ENCODE assay signal across 22 cellular contexts in the genomic region with DNA sequence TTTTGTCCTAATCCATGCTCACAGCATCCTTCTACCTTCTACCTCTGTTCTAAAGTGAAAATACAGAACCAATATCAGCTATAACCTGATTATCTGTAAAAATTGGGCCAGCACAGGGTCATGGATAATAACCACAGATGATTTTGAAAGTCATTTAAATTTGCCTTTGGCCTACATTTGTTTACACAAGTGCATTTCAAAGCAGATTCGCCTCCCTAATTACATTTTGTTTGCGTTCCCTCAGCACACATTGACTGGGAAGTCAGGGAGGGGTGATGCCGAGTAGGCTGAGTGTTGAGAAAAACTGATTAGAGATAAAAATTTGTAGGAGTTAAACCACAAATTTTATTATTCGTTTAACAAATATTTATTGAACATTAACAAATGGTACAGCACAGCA. TPM values are rescaled to one million over a fixed set of nuclear protein-coding genes. Genes with fewer than 3 reads are reported as not detected.
DNase-seq lines count a peak whose midpoint lies in the region; TF ChIP-seq lines count a peak whose summit lies in the region.
"Had no signal": no experiment of that assay in that cellular context is flagged by ENCODE, and none has a peak within 500 bp of the region (broad histone marks: within the 10 kb centered on the region; RNA-seq: fewer than 3 reads in every experiment).

No MANE protein-coding gene starts in this region.

- CTCF ChIA-PET in MCF 10A (lab: Yijun Ruan, JAX) = interaction anchor here (0.6 kb wide), 2 partner anchors 81 to 286 kb away, joined by 3 read pairs; no protein-coding TSS in a partner anchor

- POLR2A ChIA-PET in MCF 10A (lab: Yijun Ruan, JAX) = no interaction called here

- BruUV-seq in MCF 10A (replicated peaks; lab: Mats Ljungman, UMichigan) = no TSS peak

- H3K27ac ChIP-seq in VCaP = peak overlapping the region; percentile 84
- H3K27ac ChIP-seq: colonic mucosa, parathyroid adenoma, right lobe of liver had no signal

- peaks cover 24% of the 10 kb centered on the region for H3K27me3 Mint-ChIP-seq in activated T-cell treated with anti-CD3 and anti-CD28 coated beads, Interleukin-2, amount 50 U/mL, for 24 hours
- no peaks in the 10 kb centered on the region for H3K27me3 Mint-ChIP-seq in MCF 10A (ENCODE audit: insufficient read depth, unreplicated experiment)
- peaks cover 3% of the 10 kb centered on the region for H3K27me3 Mint-ChIP-seq in endothelial cell (ENCODE audit: unreplicated experiment)

- H3K9me3 Mint-ChIP-seq in activated T-cell treated with anti-CD3 and anti-CD28 coated beads, Interleukin-2, amount 50 U/mL, for 24 hours = no peaks in the 10 kb centered on the region
- H3K9me3 Mint-ChIP-seq in MCF 10A (ENCODE audit: unreplicated experiment) = no peaks in the 10 kb centered on the region
- no peaks in the 10 kb centered on the region for H3K9me3 Mint-ChIP-seq in endothelial cell (ENCODE audit: unreplicated experiment)
- H3K9me3 Mint-ChIP-seq: CD8-positive, alpha-beta T cell; IgD-negative memory B cell; mesothelial cell of epicardium; nephron had no signal

- no peak overlapping the region for H3K4me3 Mint-ChIP-seq in activated T-cell treated with anti-CD3 and anti-CD28 coated beads, Interleukin-2, amount 50 U/mL, for 24 hours
- H3K4me3 Mint-ChIP-seq in MCF 10A (ENCODE audit: unreplicated experiment) (no peak overlapping the region), endothelial cell (ENCODE audit: unreplicated experiment) (no peak overlapping the region)
- H3K4me3 Mint-ChIP-seq: CD8-positive, alpha-beta T cell; IgD-negative memory B cell; mesothelial cell of epicardium; nephron had no signal

- no peak overlapping the region for H3K27ac Mint-ChIP-seq in activated T-cell treated with anti-CD3 and anti-CD28 coated beads, Interleukin-2, amount 50 U/mL, for 24 hours
- H3K27ac Mint-ChIP-seq in MCF 10A (ENCODE audit: low read depth, unreplicated experiment) (no peak overlapping the region), endothelial cell (ENCODE audit: unreplicated experiment) (no peak overlapping the region)
- H3K27ac Mint-ChIP-seq: CD8-positive, alpha-beta T cell; IgD-negative memory B cell; mesothelial cell of epicardium; nephron had no signal

- H3K36me3 Mint-ChIP-seq in activated T-cell treated with anti-CD3 and anti-CD28 coated beads, Interleukin-2, amount 50 U/mL, for 24 hours (ENCODE audit: low read depth) = no peaks in the 10 kb centered on the region
- peaks cover 7% of the 10 kb centered on the region for H3K36me3 Mint-ChIP-seq in MCF 10A (ENCODE audit: insufficient read depth, unreplicated experiment)
- no peaks in the 10 kb centered on the region for H3K36me3 Mint-ChIP-seq in endothelial cell (ENCODE audit: low read depth, unreplicated experiment)
- H3K36me3 Mint-ChIP-seq: CD8-positive, alpha-beta T cell; IgD-negative memory B cell; mesothelial cell of epicardium had no signal

- DNase-seq in DMS79 treated with DMSO at 0.1 percent for 48 hours (lab: John Stamatoyannopoulos, UW) (peak; percentile 59), NCI-H1105 treated with DMSO at 0.1 percent for 48 hours (lab: John Stamatoyannopoulos, UW) (peak; percentile 70), NCI-H345 (lab: John Stamatoyannopoulos, UW) (peak; percentile 62), MCF 10A (ENCODE audit: unreplicated experiment) (no peak), endothelial cell (ENCODE audit: low spot score) (no peak)
- no peak for DNase-seq in activated T-cell treated with anti-CD3 and anti-CD28 coated beads, Interleukin-2, amount 50 U/mL, for 24 hours
- DNase-seq in activated CD8-positive, alpha-beta memory T cell treated with anti-CD3 and anti-CD28 coated beads, Interleukin-2, amount 50 U/mL, for 48 hours = no peak
- DNase-seq: activated gamma-delta T cell; CD8-positive, alpha-beta T cell; colonic mucosa; MG63; NCI-H446; right lobe of liver had no signal

- intact Hi-C loops in MCF 10A (cut with micrococcal nuclease) = no loop called here

- H3K4me1 Mint-ChIP-seq in activated T-cell treated with anti-CD3 and anti-CD28 coated beads, Interleukin-2, amount 50 U/mL, for 24 hours (ENCODE audit: low read depth) = peaks cover 1% of the 10 kb centered on the region
- H3K4me1 Mint-ChIP-seq in MCF 10A (ENCODE audit: insufficient read depth, unreplicated experiment) (peaks cover 6% of the 10 kb centered on the region), endothelial cell (ENCODE audit: unreplicated experiment) (peaks cover 3% of the 10 kb centered on the region)
- H3K4me1 Mint-ChIP-seq: IgD-negative memory B cell had no signal

- TF ChIP-seq CTCF in VCaP (conservative IDR thresholded peaks at IDR 0.05) (no peak), MCF 10A (IDR thresholded peaks at IDR 0.05; ENCODE audit: unreplicated experiment) (no peak), endothelial cell (IDR thresholded peaks at IDR 0.05; ENCODE audit: unreplicated experiment) (no peak)

RNA-seq across cellular contexts. Expression of gene RGS8, which starts 19.2 kb away (rescaled TPM):
- total RNA-seq in MCF 10A (2022) (not detected in 2 replicates), endothelial cell (ENCODE audit: unreplicated experiment) (not detected)
- total RNA-seq: CD8-positive, alpha-beta T cell; colonic mucosa; mesothelial cell of epicardium; right lobe of liver; Right ventricle myocardium inferior; subcutaneous adipose tissue; T-helper 1 cell treated with Interleukin-12 subunit alpha and Interleukin-12 subunit beta and Interleukin-4 antibody, amounts not matched to agents 30 ng/mL and 1 ng/mL, for 36 hours; ureter had no signal

Comparison
In these comparisons a context has a peak if more than half of its experiments do, and no peak if none do; other contexts are left out.
1. DNase-seq: peak in DMS79 treated with DMSO at 0.1 percent for 48 hours (single experiment), NCI-H1105 treated with DMSO at 0.1 percent for 48 hours (single experiment) and NCI-H345 (single experiment); none in activated T-cell treated with anti-CD3 and anti-CD28 coated beads, Interleukin-2, amount 50 U/mL, for 24 hours (single experiment), MCF 10A (single experiment), endothelial cell (single experiment) and activated CD8-positive, alpha-beta memory T cell treated with anti-CD3 and anti-CD28 coated beads, Interleukin-2, amount 50 U/mL, for 48 hours (single experiment).